26 cellular contexts compared by ENCODE assay signal in the genomic region with DNA sequence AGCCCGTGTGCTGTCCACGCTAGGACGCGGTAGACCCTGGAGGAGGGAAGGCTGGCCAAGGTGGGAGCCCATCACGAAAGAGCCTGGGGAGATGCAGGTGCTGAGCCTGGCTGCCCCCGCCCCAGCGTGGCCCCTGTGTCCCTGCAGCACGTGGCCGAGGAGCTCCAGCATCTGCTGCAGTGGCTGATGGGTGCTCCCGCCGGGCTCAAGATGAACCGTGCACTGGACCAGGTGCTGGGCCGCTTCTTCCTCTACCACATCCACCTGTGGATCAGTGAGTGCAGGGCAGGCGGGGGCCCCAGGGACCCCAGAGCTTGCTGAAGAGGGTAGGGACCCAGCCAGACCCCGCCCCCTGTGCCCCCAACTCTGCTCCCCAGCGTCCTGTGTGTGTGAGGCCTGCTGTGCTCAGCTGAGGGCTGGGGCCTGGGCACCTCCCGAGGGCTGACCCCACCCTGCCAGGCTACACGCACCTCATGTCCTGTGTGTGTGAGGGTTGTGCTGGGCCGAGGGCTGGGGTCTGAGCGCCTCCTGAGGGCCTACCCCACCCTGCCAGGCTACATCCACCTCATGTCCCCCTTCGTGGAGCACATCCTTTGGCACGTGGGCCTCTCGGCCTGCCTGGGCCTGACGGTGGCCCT. TPM values are rescaled to one million over a fixed set of nuclear protein-coding genes. Genes with fewer than 3 reads are reported as not detected.
A peak's percentile ranks its signal among the peaks of the same experiment; 100 is the strongest.
DNase-seq lines count a peak whose midpoint lies in the region; ATAC-seq, FAIRE-seq and TF ChIP-seq lines count a peak whose summit lies in the region.
"Had no signal": no experiment of that assay in that cellular context is flagged by ENCODE, and none has a peak within 500 bp of the region (broad histone marks: within the 10 kb centered on the region; RNA-seq: fewer than 3 reads in every experiment).

No MANE protein-coding gene starts in this region.

- BruUV-seq in HepG2 (replicated peaks; lab: Mats Ljungman, UMichigan): no TSS peak
- no TSS peak for BruUV-seq in A673 (replicated peaks; lab: Mats Ljungman, UMichigan)

- POLR2A ChIA-PET in HepG2 (lab: Yijun Ruan, JAX) (interaction anchor here (1.1 to 1.6 kb wide), 2 partner anchors 10 to 58 kb away, joined by 4 to 6 read pairs; partner anchors contain the start of gene METTL26), A673 (lab: Charles Lee; ENCODE audit: low non-redundant PET) (no interaction called here)

- CTCF ChIA-PET in HepG2 (lab: Yijun Ruan, JAX; ENCODE audit: low intra/inter-chr PET ratio, low total read pairs) (interaction anchor here (0.6 to 1.8 kb wide), 3 partner anchors 22 to 33 kb away, joined by 3 to 11 read pairs (median 8); no protein-coding TSS in a partner anchor), A673 (lab: Charles Lee) (interaction anchor here (0.6 kb wide), 1 partner anchor 31 kb away, joined by 4 read pairs; no protein-coding TSS in a partner anchor)

- no peak overlapping the region for H2AFZ ChIP-seq in HepG2 (ENCODE audit: low read length)

- in situ Hi-C loops in HepG2 (cut with HindIII; ENCODE audit: extremely low pct_ligation_motif_present, low pct_unique_long_range_greater_than_20kb): no loop called here

- TF ChIP-seq CTCF in HepG2 (CRISPR knock-in tag; IDR thresholded peaks at IDR 0.05) (no peak), right lobe of liver (IDR thresholded peaks at IDR 0.05) (no peak), A673 (conservative IDR thresholded peaks at IDR 0.05; ENCODE audit: low read depth, low read length) (no peak)

- peaks cover 0 to 1% of the 10 kb centered on the region in 2 experiments; a peak in 1 of 5 replicates for H3K36me3 ChIP-seq in HepG2 (replicated peaks in 1 of 2; ENCODE audit: control insufficient read depth in 1 of 2, insufficient read depth in 2 of 2, low read length in 2 of 2)
- H3K36me3 ChIP-seq in right lobe of liver: no peaks in the 10 kb centered on the region
- peaks cover 34% of the 10 kb centered on the region for H3K36me3 ChIP-seq in iPS-15b (ENCODE audit: control insufficient read depth, insufficient read depth, low read length)
- no peaks in the 10 kb centered on the region for H3K36me3 ChIP-seq in A673 (ENCODE audit: insufficient read depth, low read length, poor library complexity, severe bottlenecking)

- H3K4me1 ChIP-seq in HepG2 (ENCODE audit: insufficient read depth, low read length): peaks cover 12% of the 10 kb centered on the region
- peaks cover 0 to 7% (median 0%) of the 10 kb centered on the region in 4 donors for H3K4me1 ChIP-seq in right lobe of liver
- no peaks in the 10 kb centered on the region for H3K4me1 ChIP-seq in iPS-15b (ENCODE audit: control insufficient read depth, insufficient read depth, low read length)
- no peaks in the 10 kb centered on the region for H3K4me1 ChIP-seq in A673 (ENCODE audit: insufficient read depth, low read length, poor library complexity, severe bottlenecking)
- H3K4me1 ChIP-seq: BE2C, vagina had no signal

- intact Hi-C loops in HepG2 (cut with micrococcal nuclease; ENCODE audit: unreplicated experiment) (no loop called here), right lobe of liver (cut with DNase I) (no loop called here), A673 (cut with micrococcal nuclease; ENCODE audit: unreplicated experiment) (no loop called here)

- DNase-seq in HepG2 (ENCODE audit: low spot score) (no peak), right lobe of liver (no peak), NCI-H774 (lab: John Stamatoyannopoulos, UW) (no peak), Ammon's horn (ENCODE audit: low spot score) (no peak), A673 (ENCODE audit: low spot score) (no peak)
- DNase-seq: cerebellar nuclear complex, NCI-H2227 treated with DMSO at 0.1 percent for 48 hours, occipital lobe had no signal

- no peak for TF ChIP-seq EP300 in HepG2 (IDR thresholded peaks at IDR 0.05; ENCODE audit: low read depth in 2 of 2, low read length in 2 of 2)
- TF ChIP-seq EP300 in HepG2 (CRISPR knock-in tag; IDR thresholded peaks at IDR 0.05; ENCODE audit: borderline replicate concordance): no peak

- no peak for TF ChIP-seq RAD21 in HepG2 (CRISPR knock-in tag; IDR thresholded peaks at IDR 0.05)

- H3K4me2 ChIP-seq in HepG2 (ENCODE audit: low read depth, low read length): no peak overlapping the region

- 86% methylated on average over 4 of the region's 24 CpGs for WGBS in HepG2 (ENCODE audit: low lambda C conversion rate)
- 83% methylated on average over 8 of the region's 24 CpGs for WGBS in right lobe of liver (ENCODE audit: insufficient coverage, low coverage, low lambda C conversion rate, missing lambda C conversion rate)

- no peaks in the 10 kb centered on the region for H4K20me1 ChIP-seq in HepG2 (ENCODE audit: insufficient read depth, low read length)

- H3K9me3 ChIP-seq in HepG2 (ENCODE audit: low read length): no peaks in the 10 kb centered on the region
- H3K9me3 ChIP-seq in right lobe of liver: no peaks in the 10 kb centered on the region
- no peaks in the 10 kb centered on the region for H3K9me3 ChIP-seq in iPS-15b (ENCODE audit: control insufficient read depth, insufficient read depth, low read length)
- H3K9me3 ChIP-seq in A673 (ENCODE audit: low read depth, low read length, poor library complexity, severe bottlenecking): no peaks in the 10 kb centered on the region
- H3K9me3 ChIP-seq: BE2C, body of pancreas, gastroesophageal sphincter, left lung, MG63, testis, vagina had no signal

- H3K27ac ChIP-seq in HepG2 (ENCODE audit: extremely low read length, insufficient read depth, low read length) (no peak overlapping the region), right lobe of liver (no peak overlapping the region), A673 (ENCODE audit: low read depth, low read length, poor library complexity, severe bottlenecking) (no peak overlapping the region)
- H3K27ac ChIP-seq: gastroesophageal sphincter, left lung, testis, vagina had no signal

- FAIRE-seq in HepG2 (lab: Jason Lieb, UNC): no peak
- FAIRE-seq: A204.1, G401.6 had no signal

- H3K27me3 ChIP-seq in HepG2 (ENCODE audit: control insufficient read depth in 1 of 2, insufficient read depth in 2 of 2, low read length in 2 of 2) (no peaks in the 10 kb centered on the region), right lobe of liver (no peaks in the 10 kb centered on the region), iPS-15b (ENCODE audit: control insufficient read depth, insufficient read depth, low read length) (no peaks in the 10 kb centered on the region), A673 (replicated peaks; ENCODE audit: insufficient read depth, low read depth, low read length, poor library complexity) (no peaks in the 10 kb centered on the region)
- H3K27me3 ChIP-seq: BE2C, body of pancreas, gastroesophageal sphincter, left lung, MG63, testis, vagina had no signal

- no peaks in the 10 kb centered on the region for H3K79me2 ChIP-seq in HepG2 (ENCODE audit: insufficient read depth, low read length)

- TF ChIP-seq POLR2A in HepG2 (IDR thresholded peaks at IDR 0.05; ENCODE audit: insufficient read depth in 1 of 2, low read depth in 2 of 2, low read length in 2 of 2) (no peak), right lobe of liver (IDR thresholded peaks at IDR 0.05) (no peak)

- H3K9ac ChIP-seq in HepG2 (ENCODE audit: insufficient read depth, low read depth, low read length) (no peak overlapping the region), iPS-15b (ENCODE audit: low read depth, low read length) (no peak overlapping the region)

- ATAC-seq in HepG2 (peak; percentile 2; the same call in 1 of the 3 replicates), right lobe of liver (no peak)

- H3K4me3 ChIP-seq in HepG2 (replicated peaks in 1 of 3; ENCODE audit: insufficient read depth in 1 of 3, low read depth in 2 of 3, low read length in 3 of 3) (no peak overlapping the region), right lobe of liver (no peak overlapping the region), iPS-15b (ENCODE audit: low read depth, low read length) (peak overlapping the region; percentile 8), A673 (ENCODE audit: low read depth, low read length, poor library complexity, severe bottlenecking) (no peak overlapping the region)
- H3K4me3 ChIP-seq: body of pancreas, left lung, MG63, testis, vagina had no signal

RNA-seq across cellular contexts. Expression of gene PIGQ, which starts 8.6 kb away (rescaled TPM):
- total RNA-seq in HepG2 (2016; rRNA removed; fragmentation: Illumina TruSeq; extraction: Trizol): 8.4 and 19.7 TPM in 2 replicates
- total RNA-seq in HepG2 (2016; cell fraction: cytosol; rRNA removed; fragmentation: Illumina TruSeq; extraction: Trizol; ENCODE audit: low read depth): 7.5 and 10.0 TPM in 2 replicates
- 7.4 and 18.9 TPM in 2 replicates for total RNA-seq in HepG2 (2016; cell fraction: insoluble cytoplasmic fraction; rRNA removed; fragmentation: Illumina TruSeq; extraction: Trizol)
- total RNA-seq in HepG2 (2016; cell fraction: membrane; rRNA removed; fragmentation: Illumina TruSeq; extraction: Trizol): 13.0 and 18.2 TPM in 2 replicates
- 16.8 and 19.0 TPM in 2 replicates for total RNA-seq in HepG2 (2016; cell fraction: nucleus; rRNA removed; fragmentation: Illumina TruSeq; extraction: Trizol)
- 7.7 and 13.6 TPM in 2 replicates for polyA plus RNA-seq in HepG2 (2011; rRNA removed)
- 7.2 and 11.6 TPM in 2 replicates for polyA plus RNA-seq in HepG2 (2011; cell fraction: cytosol; rRNA removed)
- polyA plus RNA-seq in HepG2 (2011; cell fraction: nucleus; rRNA removed): 70.8 and 80.2 TPM in 2 replicates
- 6.7 and 8.5 TPM in 2 replicates for polyA plus RNA-seq in HepG2 (2012)
- 6.3 and 7.2 TPM in 2 replicates for polyA plus RNA-seq in HepG2 (2016; cell fraction: cytosol; fragmentation: Illumina TruSeq; extraction: Trizol; ENCODE audit: low read depth)
- polyA plus RNA-seq in HepG2 (2016; cell fraction: insoluble cytoplasmic fraction; fragmentation: Illumina TruSeq; extraction: Trizol; ENCODE audit: low read depth): 6.9 and 8.3 TPM in 2 replicates
- polyA plus RNA-seq in HepG2 (2016; cell fraction: membrane; fragmentation: Illumina TruSeq; extraction: Trizol; ENCODE audit: low read depth): 10.4 and 10.8 TPM in 2 replicates
- polyA plus RNA-seq in HepG2 (2016; cell fraction: nucleus; fragmentation: Illumina TruSeq; extraction: Trizol; ENCODE audit: insufficient read depth, low read depth): 31.7 and 36.7 TPM in 2 replicates
- polyA minus RNA-seq in HepG2 (2011; rRNA and poly(A)+ RNA removed; ENCODE audit: low replicate concordance): 38.0 and 89.1 TPM in 2 replicates
- polyA minus RNA-seq in HepG2 (2011; cell fraction: cytosol; rRNA and poly(A)+ RNA removed): 8.1 and 11.1 TPM in 2 replicates
- polyA minus RNA-seq in HepG2 (2011; cell fraction: nucleus; rRNA and poly(A)+ RNA removed): 13.6 and 14.0 TPM in 2 replicates
- total RNA-seq in right lobe of liver: 10 to 100 TPM; 19.5 to 32.0 (median 27.8) TPM
- 59.4 and 65.7 TPM in 2 replicates for total RNA-seq in A673 (2021)

RNA-seq across cellular contexts. Expression of gene RAB40C, which starts 11.5 kb away (rescaled TPM):
- total RNA-seq in HepG2 (2016; rRNA removed; fragmentation: Illumina TruSeq; extraction: Trizol): 8.2 and 11.5 TPM in 2 replicates
- 3.9 TPM in 2 replicates for total RNA-seq in HepG2 (2016; cell fraction: cytosol; rRNA removed; fragmentation: Illumina TruSeq; extraction: Trizol; ENCODE audit: low read depth)
- total RNA-seq in HepG2 (2016; cell fraction: insoluble cytoplasmic fraction; rRNA removed; fragmentation: Illumina TruSeq; extraction: Trizol): 7.7 and 10.5 TPM in 2 replicates
- 9.2 and 9.7 TPM in 2 replicates for total RNA-seq in HepG2 (2016; cell fraction: membrane; rRNA removed; fragmentation: Illumina TruSeq; extraction: Trizol)
- 6.0 and 7.3 TPM in 2 replicates for total RNA-seq in HepG2 (2016; cell fraction: nucleus; rRNA removed; fragmentation: Illumina TruSeq; extraction: Trizol)
- polyA plus RNA-seq in HepG2 (2011; rRNA removed): 7.7 and 10.6 TPM in 2 replicates
- 6.0 and 10.4 TPM in 2 replicates for polyA plus RNA-seq in HepG2 (2011; cell fraction: cytosol; rRNA removed)
- 25.9 TPM in 2 replicates for polyA plus RNA-seq in HepG2 (2011; cell fraction: nucleus; rRNA removed)
- polyA plus RNA-seq in HepG2 (2012): 7.0 and 9.0 TPM in 2 replicates
- 2.5 and 2.9 TPM in 2 replicates for polyA plus RNA-seq in HepG2 (2016; cell fraction: cytosol; fragmentation: Illumina TruSeq; extraction: Trizol; ENCODE audit: low read depth)
- polyA plus RNA-seq in HepG2 (2016; cell fraction: insoluble cytoplasmic fraction; fragmentation: Illumina TruSeq; extraction: Trizol; ENCODE audit: low read depth): 8.9 and 11.2 TPM in 2 replicates
- polyA plus RNA-seq in HepG2 (2016; cell fraction: membrane; fragmentation: Illumina TruSeq; extraction: Trizol; ENCODE audit: low read depth): 6.5 and 6.8 TPM in 2 replicates
- 20.2 and 22.4 TPM in 2 replicates for polyA plus RNA-seq in HepG2 (2016; cell fraction: nucleus; fragmentation: Illumina TruSeq; extraction: Trizol; ENCODE audit: insufficient read depth, low read depth)
- 15.3 and 16.9 TPM in 2 replicates for polyA minus RNA-seq in HepG2 (2011; rRNA and poly(A)+ RNA removed; ENCODE audit: low replicate concordance)
- polyA minus RNA-seq in HepG2 (2011; cell fraction: cytosol; rRNA and poly(A)+ RNA removed): 5.5 and 7.3 TPM in 2 replicates
- 3.4 and 4.0 TPM in 2 replicates for polyA minus RNA-seq in HepG2 (2011; cell fraction: nucleus; rRNA and poly(A)+ RNA removed)
- total RNA-seq in right lobe of liver: 10 to 100 TPM in 5 of 6 experiments, 1 to 10 TPM in 1; 10.0 to 14.1 (median 12.0) TPM
- 19.9 and 20.6 TPM in 2 replicates for total RNA-seq in A673 (2021)

RNA-seq across cellular contexts. Expression of gene NHLRC4, which starts 11.5 kb away (rescaled TPM):
- total RNA-seq in HepG2 (2016; rRNA removed; fragmentation: Illumina TruSeq; extraction: Trizol): 0.40 and 0.48 TPM in 2 replicates
- total RNA-seq in HepG2 (2016; cell fraction: cytosol; rRNA removed; fragmentation: Illumina TruSeq; extraction: Trizol; ENCODE audit: low read depth): not detected in 2 replicates
- total RNA-seq in HepG2 (2016; cell fraction: insoluble cytoplasmic fraction; rRNA removed; fragmentation: Illumina TruSeq; extraction: Trizol): 0.33 and 0.45 TPM in 2 replicates
- 0.10 and 0.22 TPM in 2 replicates for total RNA-seq in HepG2 (2016; cell fraction: membrane; rRNA removed; fragmentation: Illumina TruSeq; extraction: Trizol)
- 0.22 TPM in 1 of 2 replicates, not detected in the other for total RNA-seq in HepG2 (2016; cell fraction: nucleus; rRNA removed; fragmentation: Illumina TruSeq; extraction: Trizol)
- 0.59 and 1.1 TPM in 2 replicates for polyA plus RNA-seq in HepG2 (2011; rRNA removed)
- 0.71 and 1.2 TPM in 2 replicates for polyA plus RNA-seq in HepG2 (2011; cell fraction: cytosol; rRNA removed)
- 1.3 and 1.7 TPM in 2 replicates for polyA plus RNA-seq in HepG2 (2011; cell fraction: nucleus; rRNA removed)
- polyA plus RNA-seq in HepG2 (2012): 1.4 and 1.5 TPM in 2 replicates
- 0.09 TPM in 1 of 2 replicates, not detected in the other for polyA plus RNA-seq in HepG2 (2016; cell fraction: cytosol; fragmentation: Illumina TruSeq; extraction: Trizol; ENCODE audit: low read depth)
- polyA plus RNA-seq in HepG2 (2016; cell fraction: insoluble cytoplasmic fraction; fragmentation: Illumina TruSeq; extraction: Trizol; ENCODE audit: low read depth): 0.26 TPM in 2 replicates
- polyA plus RNA-seq in HepG2 (2016; cell fraction: membrane; fragmentation: Illumina TruSeq; extraction: Trizol; ENCODE audit: low read depth): not detected in 2 replicates
- not detected in 2 replicates for polyA plus RNA-seq in HepG2 (2016; cell fraction: nucleus; fragmentation: Illumina TruSeq; extraction: Trizol; ENCODE audit: insufficient read depth, low read depth)
- polyA minus RNA-seq in HepG2 (2011; rRNA and poly(A)+ RNA removed; ENCODE audit: low replicate concordance): 1.4 TPM in 1 of 2 replicates, not detected in the other
- 0.40 and 0.88 TPM in 2 replicates for polyA minus RNA-seq in HepG2 (2011; cell fraction: cytosol; rRNA and poly(A)+ RNA removed)
- 0.13 and 0.25 TPM in 2 replicates for polyA minus RNA-seq in HepG2 (2011; cell fraction: nucleus; rRNA and poly(A)+ RNA removed)
- total RNA-seq in right lobe of liver: under 1 TPM in 5 of 6 experiments, not detected in 1; 0.12 to 0.33 (median 0.28) TPM
- 0.21 and 0.52 TPM in 2 replicates for total RNA-seq in A673 (2021)

RNA-seq across cellular contexts. Expression of gene PRR35, which starts 18.2 kb away (rescaled TPM):
- 0.07 TPM in 1 of 2 replicates, not detected in the other for total RNA-seq in HepG2 (2016; rRNA removed; fragmentation: Illumina TruSeq; extraction: Trizol)
- total RNA-seq in HepG2 (2016; cell fraction: cytosol; rRNA removed; fragmentation: Illumina TruSeq; extraction: Trizol; ENCODE audit: low read depth): not detected in 2 replicates
- not detected in 2 replicates for total RNA-seq in HepG2 (2016; cell fraction: insoluble cytoplasmic fraction; rRNA removed; fragmentation: Illumina TruSeq; extraction: Trizol)
- total RNA-seq in HepG2 (2016; cell fraction: membrane; rRNA removed; fragmentation: Illumina TruSeq; extraction: Trizol): not detected in 2 replicates
- not detected in 2 replicates for total RNA-seq in HepG2 (2016; cell fraction: nucleus; rRNA removed; fragmentation: Illumina TruSeq; extraction: Trizol)
- 0.16 and 0.38 TPM in 2 replicates for polyA plus RNA-seq in HepG2 (2011; rRNA removed)
- 0.23 and 0.28 TPM in 2 replicates for polyA plus RNA-seq in HepG2 (2011; cell fraction: cytosol; rRNA removed)
- polyA plus RNA-seq in HepG2 (2011; cell fraction: nucleus; rRNA removed): 0.81 and 1.2 TPM in 2 replicates
- 0.63 and 0.74 TPM in 2 replicates for polyA plus RNA-seq in HepG2 (2012)
- polyA plus RNA-seq in HepG2 (2016; cell fraction: cytosol; fragmentation: Illumina TruSeq; extraction: Trizol; ENCODE audit: low read depth): not detected in 2 replicates
- not detected in 2 replicates for polyA plus RNA-seq in HepG2 (2016; cell fraction: insoluble cytoplasmic fraction; fragmentation: Illumina TruSeq; extraction: Trizol; ENCODE audit: low read depth)
- polyA plus RNA-seq in HepG2 (2016; cell fraction: membrane; fragmentation: Illumina TruSeq; extraction: Trizol; ENCODE audit: low read depth): not detected in 2 replicates
- not detected in 2 replicates for polyA plus RNA-seq in HepG2 (2016; cell fraction: nucleus; fragmentation: Illumina TruSeq; extraction: Trizol; ENCODE audit: insufficient read depth, low read depth)
- 0.12 TPM in 1 of 2 replicates, not detected in the other for polyA minus RNA-seq in HepG2 (2011; rRNA and poly(A)+ RNA removed; ENCODE audit: low replicate concordance)
- polyA minus RNA-seq in HepG2 (2011; cell fraction: cytosol; rRNA and poly(A)+ RNA removed): 0.35 and 0.40 TPM in 2 replicates
- not detected in 2 replicates for polyA minus RNA-seq in HepG2 (2011; cell fraction: nucleus; rRNA and poly(A)+ RNA removed)
- not detected for total RNA-seq in right lobe of liver
- total RNA-seq in A673 (2021): 0.13 TPM in 1 of 2 replicates, not detected in the other
- total RNA-seq: body of pancreas; dermis microvascular lymphatic vessel endothelial cell; fibroblast of lung; gastroesophageal sphincter; H4; left lung; naive thymus-derived CD4-positive, alpha-beta T cell; occipital lobe; RPMI7951; SK-MEL-5; skeletal muscle tissue; T-cell; vagina had no signal
- polyA plus RNA-seq: fibroblast of lung; naive thymus-derived CD4-positive, alpha-beta T cell had no signal

RNA-seq across cellular contexts. Expression of gene CAPN15, which starts 50.8 kb away (rescaled TPM):
- total RNA-seq in HepG2 (2016; rRNA removed; fragmentation: Illumina TruSeq; extraction: Trizol) (15.0 and 24.5 TPM in 2 replicates), right lobe of liver (10 to 100 TPM; 17.3 to 34.3 (median 23.3) TPM), A673 (2021) (77.7 and 91.2 TPM in 2 replicates)
- total RNA-seq in HepG2 (2016; cell fraction: cytosol; rRNA removed; fragmentation: Illumina TruSeq; extraction: Trizol; ENCODE audit: low read depth): 4.2 and 4.4 TPM in 2 replicates
- total RNA-seq in HepG2 (2016; cell fraction: insoluble cytoplasmic fraction; rRNA removed; fragmentation: Illumina TruSeq; extraction: Trizol): 12.6 and 24.1 TPM in 2 replicates
- 16.3 and 16.4 TPM in 2 replicates for total RNA-seq in HepG2 (2016; cell fraction: membrane; rRNA removed; fragmentation: Illumina TruSeq; extraction: Trizol)
- 14.9 and 20.4 TPM in 2 replicates for total RNA-seq in HepG2 (2016; cell fraction: nucleus; rRNA removed; fragmentation: Illumina TruSeq; extraction: Trizol)
- 14.9 and 22.2 TPM in 2 replicates for polyA plus RNA-seq in HepG2 (2011; rRNA removed)
- polyA plus RNA-seq in HepG2 (2011; cell fraction: cytosol; rRNA removed): 11.3 and 22.6 TPM in 2 replicates
- 103 and 145 TPM in 2 replicates for polyA plus RNA-seq in HepG2 (2011; cell fraction: nucleus; rRNA removed)
- polyA plus RNA-seq in HepG2 (2012): 17.6 and 19.5 TPM in 2 replicates
- polyA plus RNA-seq in HepG2 (2016; cell fraction: cytosol; fragmentation: Illumina TruSeq; extraction: Trizol; ENCODE audit: low read depth): 5.8 and 6.0 TPM in 2 replicates
- polyA plus RNA-seq in HepG2 (2016; cell fraction: insoluble cytoplasmic fraction; fragmentation: Illumina TruSeq; extraction: Trizol; ENCODE audit: low read depth): 20.7 and 26.7 TPM in 2 replicates
- polyA plus RNA-seq in HepG2 (2016; cell fraction: membrane; fragmentation: Illumina TruSeq; extraction: Trizol; ENCODE audit: low read depth): 16.3 and 19.3 TPM in 2 replicates
- polyA plus RNA-seq in HepG2 (2016; cell fraction: nucleus; fragmentation: Illumina TruSeq; extraction: Trizol; ENCODE audit: insufficient read depth, low read depth): 67.7 and 68.0 TPM in 2 replicates
- 22.1 and 60.1 TPM in 2 replicates for polyA minus RNA-seq in HepG2 (2011; rRNA and poly(A)+ RNA removed; ENCODE audit: low replicate concordance)
- 39.5 and 41.1 TPM in 2 replicates for polyA minus RNA-seq in HepG2 (2011; cell fraction: cytosol; rRNA and poly(A)+ RNA removed)
- polyA minus RNA-seq in HepG2 (2011; cell fraction: nucleus; rRNA and poly(A)+ RNA removed): 16.0 and 18.4 TPM in 2 replicates
